In the genomic region with DNA sequence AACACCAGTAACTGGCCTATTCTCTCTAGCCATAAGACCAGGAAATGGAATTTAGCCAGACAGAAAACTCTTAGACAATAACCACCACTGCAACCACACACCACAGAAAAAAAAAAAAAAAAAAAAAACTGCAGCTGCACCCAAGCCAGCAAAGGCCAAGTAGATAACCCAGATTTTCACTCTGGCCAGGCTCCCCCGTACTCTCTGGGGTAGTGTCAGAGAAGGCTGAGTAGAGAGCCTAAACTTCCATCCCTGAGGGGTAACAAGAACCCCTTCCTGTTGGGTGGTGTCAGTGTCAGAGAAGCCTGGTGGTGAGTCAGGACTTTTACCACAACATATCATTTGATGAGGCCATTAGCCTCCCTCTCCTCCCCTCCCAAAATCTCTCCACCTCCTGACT, we compare ENCODE assay signal across 18 cellular contexts. TPM values are rescaled to one million over a fixed set of nuclear protein-coding genes. Genes with fewer than 3 reads are reported as not detected.
DNase-seq lines count a peak whose midpoint lies in the region; ATAC-seq, FAIRE-seq and TF ChIP-seq lines count a peak whose summit lies in the region.
"Had no signal": no experiment of that assay in that cellular context is flagged by ENCODE, and none has a peak within 500 bp of the region (broad histone marks: within the 10 kb centered on the region; RNA-seq: fewer than 3 reads in every experiment).

No MANE protein-coding gene starts in this region.

- H2AFZ ChIP-seq in astrocyte (ENCODE audit: low read depth, low read length) = no peak overlapping the region
- H2AFZ ChIP-seq: parathyroid adenoma had no signal

- peaks cover 7% of the 10 kb centered on the region for H3K4me1 ChIP-seq in astrocyte (ENCODE audit: insufficient read depth, low read length)
- H3K4me1 ChIP-seq: parathyroid adenoma had no signal

- peak overlapping the region; percentile 51 for H3K27ac Mint-ChIP-seq in activated CD4-positive, alpha-beta T cell treated with anti-CD3 and anti-CD28 coated beads, Interleukin-2, amount 10 ng/mL, durations not matched to agents 24 days and 14 days
- no peak overlapping the region for H3K27ac Mint-ChIP-seq in astrocyte (ENCODE audit: unreplicated experiment)
- H3K27ac Mint-ChIP-seq in stimulated activated effector memory CD8-positive, alpha-beta T cell treated with anti-CD3 and anti-CD28 coated beads, Interleukin-12 subunit alpha, Interleukin-12 subunit beta, amount 100 ng/mL, for 72 hours = peak overlapping the region; percentile 32
- H3K27ac Mint-ChIP-seq: activated naive CD8-positive, alpha-beta T cell had no signal

- H3K27me3 ChIP-seq in astrocyte (ENCODE audit: insufficient read depth, low read length) = no peaks in the 10 kb centered on the region

- no peak for TF ChIP-seq CTCF in astrocyte (IDR thresholded peaks at IDR 0.05; ENCODE audit: insufficient read depth, low read depth, low read length)

- no peaks in the 10 kb centered on the region for H3K36me3 Mint-ChIP-seq in activated CD4-positive, alpha-beta T cell treated with anti-CD3 and anti-CD28 coated beads, Interleukin-2, amount 10 ng/mL, durations not matched to agents 24 days and 14 days (ENCODE audit: low read depth)
- no peaks in the 10 kb centered on the region for H3K36me3 Mint-ChIP-seq in astrocyte (ENCODE audit: low read depth, unreplicated experiment)
- H3K36me3 Mint-ChIP-seq in stimulated activated effector memory CD8-positive, alpha-beta T cell treated with anti-CD3 and anti-CD28 coated beads, Interleukin-12 subunit alpha, Interleukin-12 subunit beta, amount 100 ng/mL, for 72 hours = peaks cover 6% of the 10 kb centered on the region
- H3K36me3 Mint-ChIP-seq: activated naive CD8-positive, alpha-beta T cell had no signal

- no peak overlapping the region for H3K9ac ChIP-seq in astrocyte (ENCODE audit: low read length)
- H3K9ac ChIP-seq: parathyroid adenoma had no signal

- intact Hi-C loops in activated CD4-positive, alpha-beta T cell treated with anti-CD3 and anti-CD28 coated beads, Interleukin-2, amount 10 ng/mL, durations not matched to agents 24 days and 14 days (cut with micrococcal nuclease) = loop anchor here (10.0 kb wide), 1 partner anchor 536 kb away; no protein-coding TSS in a partner anchor

- H3K4me3 Mint-ChIP-seq in activated CD4-positive, alpha-beta T cell treated with anti-CD3 and anti-CD28 coated beads, Interleukin-2, amount 10 ng/mL, durations not matched to agents 24 days and 14 days = no peak overlapping the region
- no peak overlapping the region for H3K4me3 Mint-ChIP-seq in astrocyte (ENCODE audit: unreplicated experiment)
- no peak overlapping the region for H3K4me3 Mint-ChIP-seq in stimulated activated effector memory CD8-positive, alpha-beta T cell treated with anti-CD3 and anti-CD28 coated beads, Interleukin-12 subunit alpha, Interleukin-12 subunit beta, amount 100 ng/mL, for 72 hours
- H3K4me3 Mint-ChIP-seq: activated naive CD8-positive, alpha-beta T cell had no signal

- no peaks in the 10 kb centered on the region for H3K9me3 ChIP-seq in astrocyte (ENCODE audit: insufficient read depth, low read depth, low read length)
- H3K9me3 ChIP-seq: upper lobe of left lung had no signal

- H3K27me3 Mint-ChIP-seq in activated CD4-positive, alpha-beta T cell treated with anti-CD3 and anti-CD28 coated beads, Interleukin-2, amount 10 ng/mL, durations not matched to agents 24 days and 14 days = peaks cover 39% of the 10 kb centered on the region
- H3K27me3 Mint-ChIP-seq in astrocyte (ENCODE audit: low read depth, unreplicated experiment) = peaks cover 8% of the 10 kb centered on the region

- no peaks in the 10 kb centered on the region for H3K79me2 ChIP-seq in astrocyte (ENCODE audit: insufficient read depth, low read length)
- H3K79me2 ChIP-seq: parathyroid adenoma had no signal

- H3K4me2 ChIP-seq in astrocyte (ENCODE audit: low read length) = peak overlapping the region; percentile 30

- peaks cover 25% of the 10 kb centered on the region for H3K4me1 Mint-ChIP-seq in activated CD4-positive, alpha-beta T cell treated with anti-CD3 and anti-CD28 coated beads, Interleukin-2, amount 10 ng/mL, durations not matched to agents 24 days and 14 days
- H3K4me1 Mint-ChIP-seq in astrocyte (ENCODE audit: low read depth, unreplicated experiment) = peaks cover 6% of the 10 kb centered on the region
- peaks cover 30% of the 10 kb centered on the region for H3K4me1 Mint-ChIP-seq in stimulated activated effector memory CD8-positive, alpha-beta T cell treated with anti-CD3 and anti-CD28 coated beads, Interleukin-12 subunit alpha, Interleukin-12 subunit beta, amount 100 ng/mL, for 72 hours

- FAIRE-seq in astrocyte (lab: Jason Lieb, UNC) = no peak
- FAIRE-seq: colon, GM19239, HepG2 had no signal

- H3K4me3 ChIP-seq in astrocyte (ENCODE audit: insufficient read depth, low read depth, low read length) = no peak overlapping the region
- H3K4me3 ChIP-seq: upper lobe of left lung had no signal

- H4K20me1 ChIP-seq in astrocyte (ENCODE audit: insufficient read depth, low read length) = no peaks in the 10 kb centered on the region

- ATAC-seq in stimulated activated effector memory CD8-positive, alpha-beta T cell treated with anti-CD3 and anti-CD28 coated beads, Interleukin-12 subunit alpha, Interleukin-12 subunit beta, amount 100 ng/mL, for 72 hours = peak; percentile 83
- no peak for ATAC-seq in HG03432 (IDR thresholded peaks at IDR 0.05; ENCODE audit: unreplicated experiment)
- no peak for ATAC-seq in HG02852 (IDR thresholded peaks at IDR 0.05; ENCODE audit: unreplicated experiment)
- ATAC-seq: HepG2 had no signal

- no peaks in the 10 kb centered on the region for H3K36me3 ChIP-seq in astrocyte (ENCODE audit: insufficient read depth, low read length)
- H3K36me3 ChIP-seq: upper lobe of left lung had no signal

- H3K9me3 Mint-ChIP-seq in activated CD4-positive, alpha-beta T cell treated with anti-CD3 and anti-CD28 coated beads, Interleukin-2, amount 10 ng/mL, durations not matched to agents 24 days and 14 days = no peaks in the 10 kb centered on the region
- H3K9me3 Mint-ChIP-seq in astrocyte (ENCODE audit: unreplicated experiment) = no peaks in the 10 kb centered on the region
- H3K9me3 Mint-ChIP-seq in stimulated activated effector memory CD8-positive, alpha-beta T cell treated with anti-CD3 and anti-CD28 coated beads, Interleukin-12 subunit alpha, Interleukin-12 subunit beta, amount 100 ng/mL, for 72 hours = no peaks in the 10 kb centered on the region

- peak; percentile 61 for DNase-seq in activated CD4-positive, alpha-beta T cell treated with anti-CD3 and anti-CD28 coated beads, Interleukin-2, amount 10 ng/mL, durations not matched to agents 24 days and 14 days
- no peak for DNase-seq in activated CD4-positive, alpha-beta T cell treated with anti-CD3 and anti-CD28 coated beads for 1 hour
- DNase-seq in Kasumi-1 (lab: John Stamatoyannopoulos, UW) (peak; percentile 9 to 16), astrocyte (ENCODE audit: low read depth) (peak; percentile 16)
- DNase-seq in stimulated activated effector memory CD8-positive, alpha-beta T cell treated with anti-CD3 and anti-CD28 coated beads, Interleukin-12 subunit alpha, Interleukin-12 subunit beta, amount 100 ng/mL, for 72 hours (ENCODE audit: low spot score in 2 of 2) = no peak
- DNase-seq in stimulated activated CD4-positive, alpha-beta T cell treated with anti-CD3 and anti-CD28 coated beads, Interleukin-12 subunit alpha, Interleukin-12 subunit beta, amount 100 ng/mL, for 4 hours = no peak
- DNase-seq: ACHN; activated CD8-positive, alpha-beta memory T cell treated with anti-CD3 and anti-CD28 coated beads for 24 hours; mesendoderm; upper lobe of left lung had no signal

- no peak overlapping the region for H3K27ac ChIP-seq in astrocyte (ENCODE audit: low read depth, low read length)
- H3K27ac ChIP-seq: parathyroid adenoma, upper lobe of left lung had no signal

RNA-seq across cellular contexts. Expression of a gene that starts 5.6 kb away (rescaled TPM):
- 31.9 and 41.1 TPM in 2 replicates for total RNA-seq in activated CD4-positive, alpha-beta T cell treated with anti-CD3 and anti-CD28 coated beads, Interleukin-2, amount 10 ng/mL, durations not matched to agents 24 days and 14 days
- 14.5 and 15.2 TPM in 2 replicates for total RNA-seq in astrocyte

RNA-seq across cellular contexts. Expression of a gene that starts 15.9 kb away (rescaled TPM):
- total RNA-seq in activated CD4-positive, alpha-beta T cell treated with anti-CD3 and anti-CD28 coated beads, Interleukin-2, amount 10 ng/mL, durations not matched to agents 24 days and 14 days = 0.12 and 0.19 TPM in 2 replicates
- total RNA-seq in astrocyte = not detected in 2 replicates
- total RNA-seq: fibroblast of lung, upper lobe of left lung had no signal

Comparison
In these comparisons a context has a peak if more than half of its experiments do, and no peak if none do; other contexts are left out.
1. DNase-seq: peak in activated CD4-positive, alpha-beta T cell treated with anti-CD3 and anti-CD28 coated beads, Interleukin-2, amount 10 ng/mL, durations not matched to agents 24 days and 14 days (single experiment), Kasumi-1 (2 of 2) and astrocyte (single experiment); none in activated CD4-positive, alpha-beta T cell treated with anti-CD3 and anti-CD28 coated beads for 1 hour (single experiment), stimulated activated effector memory CD8-positive, alpha-beta T cell treated with anti-CD3 and anti-CD28 coated beads, Interleukin-12 subunit alpha, Interleukin-12 subunit beta, amount 100 ng/mL, for 72 hours (0 of 2) and stimulated activated CD4-positive, alpha-beta T cell treated with anti-CD3 and anti-CD28 coated beads, Interleukin-12 subunit alpha, Interleukin-12 subunit beta, amount 100 ng/mL, for 4 hours (single experiment).